1 cellular context compared by ENCODE assay signal in the genomic region with DNA sequence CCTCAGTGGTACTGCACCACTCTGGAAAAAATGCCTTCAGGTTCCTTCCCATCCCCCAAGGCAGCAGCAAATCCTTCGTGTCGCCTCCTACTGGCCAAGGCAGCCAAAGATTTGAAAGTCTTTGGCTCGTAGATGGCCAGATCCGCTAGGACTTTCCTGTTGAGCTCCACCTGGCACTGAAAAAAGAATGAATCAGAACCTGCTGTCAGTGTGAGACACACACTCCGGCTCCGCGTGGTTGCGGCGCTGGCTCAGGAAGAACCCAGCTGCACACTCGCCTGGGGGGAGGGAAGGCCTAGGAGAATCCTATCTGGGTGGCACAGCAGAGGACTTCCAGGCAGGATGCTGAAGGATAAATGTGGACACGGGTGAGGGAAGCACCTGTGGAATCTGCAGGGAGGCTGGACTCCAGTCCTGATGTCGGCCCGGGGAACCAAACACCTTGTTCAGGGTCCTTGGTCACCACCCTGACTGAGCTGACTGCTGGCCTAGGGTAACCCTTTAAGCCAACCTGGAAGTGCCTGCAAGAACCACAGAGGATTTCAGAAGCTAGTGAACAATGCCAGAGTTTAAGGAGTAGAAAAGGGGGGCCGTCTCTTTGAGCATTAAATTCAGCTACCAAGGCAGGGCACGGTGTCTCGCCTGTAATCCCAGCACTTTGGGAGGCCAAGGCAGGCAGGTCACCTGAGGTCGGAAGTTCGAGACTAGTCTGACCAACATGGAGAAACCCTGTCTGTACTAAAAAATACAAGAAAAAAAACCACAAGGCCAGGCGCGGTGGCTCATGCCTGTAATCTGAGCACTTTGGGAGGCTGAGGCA.
TF ChIP-seq lines count a peak whose summit lies in the region.

No MANE protein-coding gene starts in this region.

TF ChIP-seq in IMR-90, 13 proteins besides CTCF, POLR2A, EP300 and RAD21:
- no peak for TF ChIP-seq BHLHE40 (IDR thresholded peaks at IDR 0.05; ENCODE audit: low read depth, low read length)
- no peak for TF ChIP-seq CEBPB (IDR thresholded peaks at IDR 0.05; ENCODE audit: low read depth, low read length)
- TF ChIP-seq RFX5 (IDR thresholded peaks at IDR 0.05; ENCODE audit: low read depth, low read length), result no peak
- TF ChIP-seq SMC3 (IDR thresholded peaks at IDR 0.05; ENCODE audit: low read depth, low read length), result peak; percentile 43
- no peak for TF ChIP-seq RCOR1 (IDR thresholded peaks at IDR 0.05; ENCODE audit: insufficient replicate concordance, low read length)
